8 cellular contexts compared by ENCODE assay signal in the genomic region with DNA sequence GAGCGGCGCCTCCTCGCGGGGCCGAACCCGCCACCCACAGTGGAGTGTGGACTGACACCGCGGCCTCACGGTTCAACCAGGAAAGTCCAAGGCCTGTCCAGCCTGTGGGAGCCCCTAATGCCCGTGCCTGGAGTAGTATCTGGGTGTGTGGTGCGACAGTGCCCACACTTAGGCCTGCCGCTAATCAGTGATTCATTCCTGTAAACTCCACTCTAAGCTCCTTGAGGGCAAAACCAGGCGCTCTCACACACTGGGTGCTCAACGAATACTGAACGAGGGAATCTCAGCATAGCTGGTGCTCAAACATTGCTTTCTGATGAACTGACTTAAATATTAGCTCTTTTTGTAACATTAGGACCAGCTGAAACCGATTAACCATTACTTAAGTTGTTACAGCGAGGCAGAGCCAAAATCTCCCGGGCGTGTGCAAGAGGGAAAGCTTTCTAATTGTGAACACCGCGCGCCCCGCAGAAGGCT. TPM values are rescaled to one million over a fixed set of nuclear protein-coding genes. Genes with fewer than 3 reads are reported as not detected.
DNase-seq lines count a peak whose midpoint lies in the region; ATAC-seq, FAIRE-seq and TF ChIP-seq lines count a peak whose summit lies in the region.

No MANE protein-coding gene starts in this region.

- no peak for TF ChIP-seq EP300 in A549 (IDR thresholded peaks at IDR 0.05)

- H3K27ac Mint-ChIP-seq in stimulated activated naive B cell treated with anti-CD40 and anti-IgM and Interleukin-4, amounts not matched to agents 10 μg/mL and 1 μg/mL and 100 μg/mL, for 72 hours, result no peak overlapping the region

- no peaks in the 10 kb centered on the region; the same call in 2 of the 3 replicates for H3K9me3 ChIP-seq in A549

- DNase-seq in A549 (ENCODE audit: low read depth in 1 of 2, low spot score in 1 of 2), result peak; percentile 62 to 68
- peak; percentile 41 for DNase-seq in HS-5 (ENCODE audit: low read depth)
- DNase-seq in astrocyte of the spinal cord (ENCODE audit: low read depth, low spot score), result peak; percentile 49
- peak; percentile 65 for DNase-seq in iris pigment epithelial cell (ENCODE audit: low read depth)
- DNase-seq in stimulated activated naive B cell treated with anti-CD40 and anti-IgM and Interleukin-4, amounts not matched to agents 10 μg/mL and 1 μg/mL and 100 μg/mL, for 72 hours, result no peak
- DNase-seq in SW480 (ENCODE audit: low spot score), result no peak

- H3K36me3 Mint-ChIP-seq in stimulated activated naive B cell treated with anti-CD40 and anti-IgM and Interleukin-4, amounts not matched to agents 10 μg/mL and 1 μg/mL and 100 μg/mL, for 72 hours, result no peaks in the 10 kb centered on the region

- H3K27me3 Mint-ChIP-seq in stimulated activated naive B cell treated with anti-CD40 and anti-IgM and Interleukin-4, amounts not matched to agents 10 μg/mL and 1 μg/mL and 100 μg/mL, for 72 hours, result peaks cover 23 to 54% of the 10 kb centered on the region in 2 donors

- POLR2A ChIA-PET in A549 (lab: Yijun Ruan, JAX), result interaction anchor here (0.7 to 0.9 kb wide), 2 partner anchors 16 to 55 kb away, joined by 3 read pairs; no protein-coding TSS in a partner anchor

- H3K4me1 Mint-ChIP-seq in stimulated activated naive B cell treated with anti-CD40 and anti-IgM and Interleukin-4, amounts not matched to agents 10 μg/mL and 1 μg/mL and 100 μg/mL, for 72 hours, result peaks cover 20 to 26% of the 10 kb centered on the region in 2 donors

- peak overlapping the region; percentile 94 to 97 for H3K27ac ChIP-seq in A549

- no peak for FAIRE-seq in A549 (lab: Jason Lieb, UNC)

- peaks cover 28% of the 10 kb centered on the region for H3K4me1 ChIP-seq in A549

- H3K4me2 ChIP-seq in A549, result peak overlapping the region; percentile 97

- CTCF ChIA-PET in A549 (lab: Yijun Ruan, JAX), result interaction anchor here (0.9 to 1.6 kb wide), 3 partner anchors 54 to 340 kb away, joined by 5 to 7 read pairs (median 5); no protein-coding TSS in a partner anchor

- no peak for TF ChIP-seq POLR2A in A549 (IDR thresholded peaks at IDR 0.05; ENCODE audit: low read length)

- 68% methylated on average over 11 of the region's 23 CpGs for WGBS in A549 (ENCODE audit: missing lambda C conversion rate)

- H3K4me3 ChIP-seq in A549 (peak overlapping the region; percentile 85), astrocyte of the spinal cord (ENCODE audit: low read depth, low read length) (peak overlapping the region; percentile 66)

- TF ChIP-seq RAD21 in A549 (conservative IDR thresholded peaks at IDR 0.05 in 1 of 2, IDR thresholded peaks at IDR 0.05 in 1 of 2), result 0 out of 5 replicates have a peak, but pooled peaks of 1 of the 2 experiments have one; percentile 16

- no peaks in the 10 kb centered on the region for H3K9me3 Mint-ChIP-seq in stimulated activated naive B cell treated with anti-CD40 and anti-IgM and Interleukin-4, amounts not matched to agents 10 μg/mL and 1 μg/mL and 100 μg/mL, for 72 hours

- ATAC-seq in A549 (peak; percentile 66 to 73), GM18909 (IDR thresholded peaks at IDR 0.05; ENCODE audit: poor library complexity, unreplicated experiment) (peak; percentile 23), HG02642 (IDR thresholded peaks at IDR 0.05; ENCODE audit: poor library complexity, unreplicated experiment) (no peak)
- ATAC-seq in stimulated activated naive B cell treated with anti-CD40 and anti-IgM and Interleukin-4, amounts not matched to agents 10 μg/mL and 1 μg/mL and 100 μg/mL, for 72 hours (replicated peaks), result peak; percentile 19 to 26

- in situ Hi-C loops in astrocyte of the spinal cord (cut with HindIII; ENCODE audit: low sequenced_read_pairs), result no loop called here

- H3K4me3 Mint-ChIP-seq in stimulated activated naive B cell treated with anti-CD40 and anti-IgM and Interleukin-4, amounts not matched to agents 10 μg/mL and 1 μg/mL and 100 μg/mL, for 72 hours, result peak overlapping the region; percentile 90 to 98

- TF ChIP-seq CTCF in A549 (IDR thresholded peaks at IDR 0.05) (no peak), astrocyte of the spinal cord (IDR thresholded peaks at IDR 0.05; ENCODE audit: low read depth, low read length) (no peak)

TF ChIP-seq in A549, 52 proteins besides CTCF, POLR2A, EP300 and RAD21:
- no peak for TF ChIP-seq ZNF302 (CRISPR knock-in tag; IDR thresholded peaks at IDR 0.05)
- peak in 1 of 2 experiments; percentile 11; a peak in 2 of 5 replicates for TF ChIP-seq JUN (IDR thresholded peaks at IDR 0.05)
- TF ChIP-seq HOXB5 (CRISPR knock-in tag; IDR thresholded peaks at IDR 0.05), result no peak; the same call in 1 of the 2 replicates
- TF ChIP-seq, protein P1, sequence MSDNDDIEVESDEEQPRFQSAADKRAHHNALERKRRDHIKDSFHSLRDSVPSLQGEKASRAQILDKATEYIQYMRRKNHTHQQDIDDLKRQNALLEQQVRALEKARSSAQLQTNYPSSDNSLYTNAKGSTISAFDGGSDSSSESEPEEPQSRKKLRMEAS (IDR thresholded peaks at IDR 0.05), result peak; percentile 30; the same call in 1 of the 2 replicates
- no peak for TF ChIP-seq RCOR1 (IDR thresholded peaks at IDR 0.05; ENCODE audit: low read depth, low read length)
- no peak for TF ChIP-seq EHMT2 (IDR thresholded peaks at IDR 0.05; ENCODE audit: low read depth)
- no peak for TF ChIP-seq ESRRA (IDR thresholded peaks at IDR 0.05; ENCODE audit: borderline replicate concordance, low read length)
- TF ChIP-seq NPAS2 (CRISPR knock-in tag; IDR thresholded peaks at IDR 0.05; ENCODE audit: borderline replicate concordance), result no peak
- TF ChIP-seq, protein P2, sequence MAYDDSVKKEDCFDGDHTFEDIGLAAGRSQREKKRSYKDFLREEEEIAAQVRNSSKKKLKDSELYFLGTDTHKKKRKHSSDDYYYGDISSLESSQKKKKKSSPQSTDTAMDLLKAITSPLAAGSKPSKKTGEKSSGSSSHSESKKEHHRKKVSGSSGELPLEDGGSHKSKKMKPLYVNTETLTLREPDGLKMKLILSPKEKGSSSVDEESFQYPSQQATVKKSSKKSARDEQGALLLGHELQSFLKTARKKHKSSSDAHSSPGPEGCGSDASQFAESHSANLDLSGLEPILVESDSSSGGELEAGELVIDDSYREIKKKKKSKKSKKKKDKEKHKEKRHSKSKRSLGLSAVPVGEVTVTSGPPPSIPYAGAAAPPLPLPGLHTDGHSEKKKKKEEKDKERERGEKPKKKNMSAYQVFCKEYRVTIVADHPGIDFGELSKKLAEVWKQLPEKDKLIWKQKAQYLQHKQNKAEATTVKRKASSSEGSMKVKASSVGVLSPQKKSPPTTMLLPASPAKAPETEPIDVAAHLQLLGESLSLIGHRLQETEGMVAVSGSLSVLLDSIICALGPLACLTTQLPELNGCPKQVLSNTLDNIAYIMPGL (CRISPR knock-in tag; IDR thresholded peaks at IDR 0.05; ENCODE audit: borderline replicate concordance), result no peak; the same call in 1 of the 2 replicates

RNA-seq across cellular contexts. Expression of a gene that starts 0.6 kb away (rescaled TPM):
- polyA plus RNA-seq in A549 (2011; rRNA removed) (55.9 and 57.5 TPM in 2 replicates), A549 (2017; fragmentation: RNase III; extraction: RNeasy Plus Mini Kit Qiagen cat#74134 plus additional on column Dnase treatment) (50.9 to 51.9 TPM (median 51.0 TPM) in 3 replicates)
- polyA plus RNA-seq in A549 (2012; cell fraction: cytosol; rRNA removed), result 42.9 and 48.2 TPM in 2 replicates
- 40.3 and 55.3 TPM in 2 replicates for polyA plus RNA-seq in A549 (2012; cell fraction: nucleus; rRNA removed)
- 45.3 and 48.9 TPM in 2 replicates for polyA minus RNA-seq in A549 (2011; rRNA and poly(A)+ RNA removed)

Comparison
In these comparisons a context has a peak if more than half of its experiments do, and no peak if none do; other contexts are left out.
1. DNase-seq: peak in A549 (2 of 2), HS-5 (single experiment), astrocyte of the spinal cord (single experiment) and iris pigment epithelial cell (single experiment); none in stimulated activated naive B cell treated with anti-CD40 and anti-IgM and Interleukin-4, amounts not matched to agents 10 μg/mL and 1 μg/mL and 100 μg/mL, for 72 hours (single experiment) and SW480 (single experiment).